In the genomic region with DNA sequence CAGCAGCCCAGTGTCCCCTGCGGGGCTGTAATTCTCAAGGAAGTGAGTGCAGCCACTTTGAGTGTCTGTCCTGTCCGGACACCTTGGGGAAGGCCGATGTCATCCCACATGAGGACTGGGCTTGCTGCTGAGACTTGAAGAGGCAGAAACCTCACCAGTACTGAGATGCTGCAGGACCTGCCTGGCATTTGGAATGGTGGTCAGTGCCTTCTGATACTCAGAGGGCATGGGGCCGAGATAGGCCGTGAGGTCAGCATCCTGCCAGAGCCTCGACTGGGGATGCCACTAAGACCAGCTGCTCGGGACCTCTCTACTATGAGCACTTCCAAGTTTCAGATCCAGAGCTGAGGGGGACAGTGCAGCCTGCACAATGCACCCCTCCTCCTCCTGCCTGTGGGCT, we compare ENCODE assay signal across 29 cellular contexts. TPM values are rescaled to one million over a fixed set of nuclear protein-coding genes. Genes with fewer than 3 reads are reported as not detected.
"Had no signal": no experiment of that assay in that cellular context is flagged by ENCODE, and none has a peak within 500 bp of the region (broad histone marks: within the 10 kb centered on the region; RNA-seq: fewer than 3 reads in every experiment).

No MANE protein-coding gene starts in this region.

- DNase-seq: activated CD4-positive, alpha-beta T cell treated with anti-CD3 and anti-CD28 coated beads for 4 hours; activated CD4-positive, alpha-beta T cell treated with anti-CD3 and anti-CD28 coated beads, Interleukin-2, amount 50 U/mL, for 48 hours; activated CD4-positive, CD25-positive, alpha-beta regulatory T cell; activated CD8-positive, alpha-beta memory T cell treated with anti-CD3 and anti-CD28 coated beads, Interleukin-2, amount 50 U/mL, for 48 hours; activated T-cell treated with anti-CD3 and anti-CD28 coated beads, Interleukin-2, amount 50 U/mL, for 24 hours; central memory CD4-positive, alpha-beta T cell; dermis blood vessel endothelial cell; effector CD8-positive, alpha-beta T cell; gastrocnemius medialis; glutamatergic neuron; kidney; left colon; midbrain; naive thymus-derived CD4-positive, alpha-beta T cell; psoas muscle; stimulated activated CD4-positive, alpha-beta T cell treated with anti-CD3 and anti-CD28 coated beads, Interleukin-15, amount 100 ng/mL, for 24 hours; stimulated activated naive CD4-positive, alpha-beta T cell treated with Interleukin-2 at 50 U/mL for 16 hours; testis; transverse colon had no signal

- H3K36me3 Mint-ChIP-seq: activated naive CD4-positive, alpha-beta T cell treated with anti-CD3 and anti-CD28 coated beads, Interleukin-2, amount 50 U/mL, for 72 hours; naive thymus-derived CD4-positive, alpha-beta T cell had no signal

- H3K27me3 ChIP-seq: gastrocnemius medialis, hepatocyte, pancreas, testis, transverse colon had no signal

- H3K4me3 Mint-ChIP-seq: activated T-cell treated with anti-CD3 and anti-CD28 coated beads, Interleukin-2, amount 50 U/mL, for 24 hours; naive thymus-derived CD4-positive, alpha-beta T cell; T-helper 2 cell treated with Interferon-gamma antibody and Interleukin-4, amounts not matched to agents 5 μg/mL and 100 μg/mL, for 36 hours had no signal

- H3K9me3 Mint-ChIP-seq: activated T-cell treated with anti-CD3 and anti-CD28 coated beads, Interleukin-2, amount 50 U/mL, for 24 hours had no signal

- H3K36me3 ChIP-seq: breast epithelium, gastrocnemius medialis, pancreas, transverse colon had no signal

- H3K4me1 ChIP-seq: breast epithelium, gastrocnemius medialis, pancreas, psoas muscle, testis, transverse colon had no signal

- H3K9me3 ChIP-seq: breast epithelium, gastrocnemius medialis, pancreas, testis, transverse colon had no signal

- ATAC-seq: activated naive CD4-positive, alpha-beta T cell treated with anti-CD3 and anti-CD28 coated beads, Interleukin-2, amount 50 U/mL, for 72 hours; gastrocnemius medialis; left colon; naive thymus-derived CD4-positive, alpha-beta T cell; pancreas; psoas muscle had no signal

- H3K27ac Mint-ChIP-seq: activated naive CD4-positive, alpha-beta T cell treated with anti-CD3 and anti-CD28 coated beads, Interleukin-2, amount 50 U/mL, for 72 hours; activated T-cell treated with anti-CD3 and anti-CD28 coated beads, Interleukin-2, amount 50 U/mL, for 24 hours; naive thymus-derived CD4-positive, alpha-beta T cell; T-helper 2 cell treated with Interferon-gamma antibody and Interleukin-4, amounts not matched to agents 5 μg/mL and 100 μg/mL, for 36 hours had no signal

- H3K4me3 ChIP-seq: breast epithelium, gastrocnemius medialis, hepatocyte, pancreas, psoas muscle, testis, transverse colon had no signal

- H3K27ac ChIP-seq: breast epithelium, gastrocnemius medialis, pancreas, psoas muscle, testis, transverse colon had no signal

RNA-seq across cellular contexts. Expression of a gene that starts 25.9 kb away (rescaled TPM):
- total RNA-seq: activated CD8-positive, alpha-beta memory T cell treated with anti-CD3 and anti-CD28 coated beads for 36 hours; activated naive CD4-positive, alpha-beta T cell treated with anti-CD3 and anti-CD28 coated beads, Interleukin-2, amount 50 U/mL, for 72 hours; breast epithelium; dermis blood vessel endothelial cell; epithelial cell of proximal tubule; gastrocnemius medialis; hepatocyte; kidney; left colon; liver; naive thymus-derived CD4-positive, alpha-beta T cell; pancreas; psoas muscle; transverse colon; urinary bladder had no signal
- polyA plus RNA-seq: hepatocyte; liver; naive thymus-derived CD4-positive, alpha-beta T cell; neural cell; pancreas; psoas muscle; urinary bladder had no signal

RNA-seq across cellular contexts. Expression of a gene that starts 39.7 kb away (rescaled TPM):
- total RNA-seq: activated CD8-positive, alpha-beta memory T cell treated with anti-CD3 and anti-CD28 coated beads for 36 hours; activated naive CD4-positive, alpha-beta T cell treated with anti-CD3 and anti-CD28 coated beads, Interleukin-2, amount 50 U/mL, for 72 hours; breast epithelium; dermis blood vessel endothelial cell; epithelial cell of proximal tubule; gastrocnemius medialis; kidney; liver; naive thymus-derived CD4-positive, alpha-beta T cell; psoas muscle; urinary bladder had no signal
- polyA plus RNA-seq: hepatocyte; liver; naive thymus-derived CD4-positive, alpha-beta T cell; neural cell; pancreas; psoas muscle had no signal

RNA-seq across cellular contexts. Expression of a gene that starts 43.4 kb away (rescaled TPM):
- total RNA-seq: activated CD8-positive, alpha-beta memory T cell treated with anti-CD3 and anti-CD28 coated beads for 36 hours; activated naive CD4-positive, alpha-beta T cell treated with anti-CD3 and anti-CD28 coated beads, Interleukin-2, amount 50 U/mL, for 72 hours; breast epithelium; dermis blood vessel endothelial cell; epithelial cell of proximal tubule; gastrocnemius medialis; kidney; liver; naive thymus-derived CD4-positive, alpha-beta T cell; psoas muscle; testis had no signal
- polyA plus RNA-seq: liver; naive thymus-derived CD4-positive, alpha-beta T cell; neural cell; psoas muscle had no signal
